11 cellular contexts compared by ENCODE assay signal in the genomic region with DNA sequence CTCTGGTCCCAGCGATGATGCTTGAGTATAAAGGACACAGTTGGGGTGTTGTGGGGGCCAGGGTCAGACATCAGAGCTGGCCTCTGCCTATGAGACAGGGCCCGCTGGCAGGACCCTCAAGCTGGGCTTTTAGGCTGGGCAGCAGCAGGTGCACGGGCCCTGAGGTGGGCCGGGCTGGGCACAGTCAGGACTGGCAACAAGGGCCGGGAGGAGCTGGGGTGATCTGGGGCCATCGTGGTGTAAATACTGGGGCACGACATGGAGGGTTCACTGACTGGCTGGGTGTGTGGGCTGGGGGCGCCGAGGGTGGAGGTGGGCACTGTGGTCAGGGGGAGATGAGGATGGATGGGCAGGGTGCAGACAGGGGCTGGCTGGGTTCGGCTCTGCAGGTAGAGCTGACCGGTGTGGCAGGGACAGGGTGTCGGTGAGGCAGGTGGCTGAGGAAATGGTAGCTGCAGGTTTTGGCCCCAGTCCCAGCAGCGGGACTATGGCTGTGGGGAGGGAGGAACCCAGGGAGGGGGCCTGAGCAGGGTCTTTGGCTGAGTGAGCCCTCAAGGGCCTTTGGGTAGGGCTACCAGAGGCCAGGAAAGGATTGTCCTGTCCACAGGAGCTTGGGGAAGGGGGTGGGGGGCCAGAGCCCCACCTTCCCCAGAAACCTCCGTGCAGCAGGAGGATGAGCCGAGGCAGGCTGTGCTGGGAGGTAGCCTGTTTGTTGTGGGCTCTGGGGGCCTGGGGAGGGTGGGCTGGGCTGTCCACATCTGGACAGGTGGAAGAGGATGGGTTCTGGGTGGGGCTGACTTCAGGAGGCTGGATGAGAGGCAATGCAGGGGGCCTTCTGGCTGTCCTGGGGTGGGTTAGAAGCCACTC.
DNase-seq lines count a peak whose midpoint lies in the region; ATAC-seq and TF ChIP-seq lines count a peak whose summit lies in the region.
"Had no signal": no experiment of that assay in that cellular context is flagged by ENCODE, and none has a peak within 500 bp of the region (broad histone marks: within the 10 kb centered on the region; RNA-seq: fewer than 3 reads in every experiment).

No MANE protein-coding gene starts in this region.

- no peak for TF ChIP-seq CTCF in MCF 10A (IDR thresholded peaks at IDR 0.05; ENCODE audit: unreplicated experiment)
- no peak for TF ChIP-seq CTCF in foreskin keratinocyte (conservative IDR thresholded peaks at IDR 0.05)

- no peaks in the 10 kb centered on the region for H3K36me3 Mint-ChIP-seq in activated CD4-positive, alpha-beta T cell treated with anti-CD3 and anti-CD28 coated beads for 36 hours (ENCODE audit: low read depth)
- no peaks in the 10 kb centered on the region for H3K36me3 Mint-ChIP-seq in activated CD8-positive, alpha-beta T cell treated with anti-CD3 and anti-CD28 coated beads, Interleukin-2, amount 10 ng/mL, durations not matched to agents 7 days and 5 days (ENCODE audit: low read depth)
- H3K36me3 Mint-ChIP-seq in stimulated activated naive B cell treated with anti-CD40 and anti-IgM and Interleukin-4, amounts not matched to agents 10 μg/mL and 1 μg/mL and 100 μg/mL, for 72 hours = no peaks in the 10 kb centered on the region
- H3K36me3 Mint-ChIP-seq in MCF 10A (ENCODE audit: insufficient read depth, unreplicated experiment) = no peaks in the 10 kb centered on the region

- peak; percentile 2 for DNase-seq in activated CD4-positive, alpha-beta T cell treated with anti-CD3 and anti-CD28 coated beads for 36 hours
- no peak for DNase-seq in activated CD4-positive, alpha-beta T cell treated with anti-CD3 and anti-CD28 coated beads for 1 hour
- no peak for DNase-seq in activated CD8-positive, alpha-beta T cell treated with anti-CD3 and anti-CD28 coated beads, Interleukin-2, amount 10 ng/mL, durations not matched to agents 7 days and 5 days
- peak; percentile 43 for DNase-seq in islet precursor cell
- DNase-seq in stimulated activated naive B cell treated with anti-CD40 and anti-IgM and Interleukin-4, amounts not matched to agents 10 μg/mL and 1 μg/mL and 100 μg/mL, for 72 hours = no peak
- DNase-seq in MCF 10A (ENCODE audit: unreplicated experiment) = no peak
- DNase-seq in AG08396 (ENCODE audit: low spot score) = no peak
- DNase-seq in foreskin keratinocyte = no peak
- DNase-seq: ACHN, NCI-H69 had no signal

- no peaks in the 10 kb centered on the region for H3K9me3 Mint-ChIP-seq in activated CD4-positive, alpha-beta T cell treated with anti-CD3 and anti-CD28 coated beads for 36 hours (ENCODE audit: low read depth)
- H3K9me3 Mint-ChIP-seq in activated CD8-positive, alpha-beta T cell treated with anti-CD3 and anti-CD28 coated beads, Interleukin-2, amount 10 ng/mL, durations not matched to agents 7 days and 5 days (ENCODE audit: insufficient read depth) = no peaks in the 10 kb centered on the region
- H3K9me3 Mint-ChIP-seq in stimulated activated naive B cell treated with anti-CD40 and anti-IgM and Interleukin-4, amounts not matched to agents 10 μg/mL and 1 μg/mL and 100 μg/mL, for 72 hours = no peaks in the 10 kb centered on the region
- no peaks in the 10 kb centered on the region for H3K9me3 Mint-ChIP-seq in MCF 10A (ENCODE audit: unreplicated experiment)

- no peaks in the 10 kb centered on the region for H3K27me3 Mint-ChIP-seq in activated CD4-positive, alpha-beta T cell treated with anti-CD3 and anti-CD28 coated beads for 36 hours
- H3K27me3 Mint-ChIP-seq in activated CD8-positive, alpha-beta T cell treated with anti-CD3 and anti-CD28 coated beads, Interleukin-2, amount 10 ng/mL, durations not matched to agents 7 days and 5 days (ENCODE audit: low read depth) = no peaks in the 10 kb centered on the region
- H3K27me3 Mint-ChIP-seq in stimulated activated naive B cell treated with anti-CD40 and anti-IgM and Interleukin-4, amounts not matched to agents 10 μg/mL and 1 μg/mL and 100 μg/mL, for 72 hours = peaks cover 0 to 11% of the 10 kb centered on the region in 2 donors
- peaks cover 22% of the 10 kb centered on the region for H3K27me3 Mint-ChIP-seq in MCF 10A (ENCODE audit: insufficient read depth, unreplicated experiment)

- no peak overlapping the region for H3K27ac ChIP-seq in foreskin keratinocyte

- POLR2A ChIA-PET in activated CD4-positive, alpha-beta T cell treated with anti-CD3 and anti-CD28 coated beads for 36 hours (lab: Charles Lee) = no interaction called here
- POLR2A ChIA-PET in activated CD8-positive, alpha-beta T cell treated with anti-CD3 and anti-CD28 coated beads, Interleukin-2, amount 10 ng/mL, durations not matched to agents 7 days and 5 days (lab: Charles Lee) = interaction anchor here (0.6 kb wide), 1 partner anchor 104 kb away, joined by 3 read pairs; no protein-coding TSS in a partner anchor
- POLR2A ChIA-PET in MCF 10A (lab: Yijun Ruan, JAX) = no interaction called here

- intact Hi-C loops in activated CD4-positive, alpha-beta T cell treated with anti-CD3 and anti-CD28 coated beads for 36 hours (cut with DNase I, micrococcal nuclease) = loop anchor here in 1 of 2 experiments (10.0 kb wide), 1 partner anchor 331 kb away; no protein-coding TSS in a partner anchor
- intact Hi-C loops in MCF 10A (cut with micrococcal nuclease) = no loop called here

- ATAC-seq in activated CD4-positive, alpha-beta T cell treated with anti-CD3 and anti-CD28 coated beads for 36 hours = no peak
- no peak for ATAC-seq in activated CD8-positive, alpha-beta T cell treated with anti-CD3 and anti-CD28 coated beads, Interleukin-2, amount 10 ng/mL, durations not matched to agents 7 days and 5 days
- ATAC-seq in stimulated activated naive B cell treated with anti-CD40 and anti-IgM and Interleukin-4, amounts not matched to agents 10 μg/mL and 1 μg/mL and 100 μg/mL, for 72 hours (replicated peaks) = no peak
- no peak for ATAC-seq in foreskin keratinocyte

- no peak overlapping the region for H3K4me3 Mint-ChIP-seq in activated CD4-positive, alpha-beta T cell treated with anti-CD3 and anti-CD28 coated beads for 36 hours
- no peak overlapping the region for H3K4me3 Mint-ChIP-seq in activated CD8-positive, alpha-beta T cell treated with anti-CD3 and anti-CD28 coated beads, Interleukin-2, amount 10 ng/mL, durations not matched to agents 7 days and 5 days
- peak overlapping the region; percentile 67 to 72 for H3K4me3 Mint-ChIP-seq in stimulated activated naive B cell treated with anti-CD40 and anti-IgM and Interleukin-4, amounts not matched to agents 10 μg/mL and 1 μg/mL and 100 μg/mL, for 72 hours
- no peak overlapping the region for H3K4me3 Mint-ChIP-seq in MCF 10A (ENCODE audit: unreplicated experiment)

- H3K27me3 ChIP-seq in foreskin keratinocyte = peaks cover 11% of the 10 kb centered on the region
- H3K27me3 ChIP-seq: tibial nerve had no signal

- CTCF ChIA-PET in activated CD4-positive, alpha-beta T cell treated with anti-CD3 and anti-CD28 coated beads for 36 hours (lab: Charles Lee) = interaction anchor here (0.6 to 1.8 kb wide), 4 partner anchors 79 to 1106 kb away, joined by 3 to 5 read pairs (median 4); no protein-coding TSS in a partner anchor
- CTCF ChIA-PET in activated CD8-positive, alpha-beta T cell treated with anti-CD3 and anti-CD28 coated beads, Interleukin-2, amount 10 ng/mL, durations not matched to agents 7 days and 5 days (lab: Charles Lee) = interaction anchor here (0.8 kb wide), 1 partner anchor 100 kb away, joined by 3 read pairs; no protein-coding TSS in a partner anchor
- CTCF ChIA-PET in MCF 10A (lab: Yijun Ruan, JAX) = interaction anchor here (0.6 to 0.8 kb wide), 3 partner anchors 360 to 404 kb away, joined by 3 to 4 read pairs (median 3); no protein-coding TSS in a partner anchor

- peak overlapping the region; percentile 67 for H3K27ac Mint-ChIP-seq in activated CD4-positive, alpha-beta T cell treated with anti-CD3 and anti-CD28 coated beads for 36 hours
- peak overlapping the region; percentile 49 for H3K27ac Mint-ChIP-seq in activated CD8-positive, alpha-beta T cell treated with anti-CD3 and anti-CD28 coated beads, Interleukin-2, amount 10 ng/mL, durations not matched to agents 7 days and 5 days
- peak overlapping the region; percentile 70 for H3K27ac Mint-ChIP-seq in stimulated activated naive B cell treated with anti-CD40 and anti-IgM and Interleukin-4, amounts not matched to agents 10 μg/mL and 1 μg/mL and 100 μg/mL, for 72 hours
- no peak overlapping the region for H3K27ac Mint-ChIP-seq in MCF 10A (ENCODE audit: low read depth, unreplicated experiment)

- H3K4me1 ChIP-seq in foreskin keratinocyte = no peaks in the 10 kb centered on the region

- H3K4me1 Mint-ChIP-seq in activated CD4-positive, alpha-beta T cell treated with anti-CD3 and anti-CD28 coated beads for 36 hours = peaks cover 20% of the 10 kb centered on the region
- peaks cover 24% of the 10 kb centered on the region for H3K4me1 Mint-ChIP-seq in activated CD8-positive, alpha-beta T cell treated with anti-CD3 and anti-CD28 coated beads, Interleukin-2, amount 10 ng/mL, durations not matched to agents 7 days and 5 days (ENCODE audit: low read depth)
- peaks cover 30 to 34% of the 10 kb centered on the region in 2 donors for H3K4me1 Mint-ChIP-seq in stimulated activated naive B cell treated with anti-CD40 and anti-IgM and Interleukin-4, amounts not matched to agents 10 μg/mL and 1 μg/mL and 100 μg/mL, for 72 hours
- peaks cover 6% of the 10 kb centered on the region for H3K4me1 Mint-ChIP-seq in MCF 10A (ENCODE audit: insufficient read depth, unreplicated experiment)

- BruUV-seq in MCF 10A (replicated peaks; lab: Mats Ljungman, UMichigan) = no TSS peak

Comparison
In these comparisons a context has a peak if more than half of its experiments do, and no peak if none do; other contexts are left out.
1. DNase-seq: peak in activated CD4-positive, alpha-beta T cell treated with anti-CD3 and anti-CD28 coated beads for 36 hours (single experiment) and islet precursor cell (single experiment); none in activated CD4-positive, alpha-beta T cell treated with anti-CD3 and anti-CD28 coated beads for 1 hour (single experiment), activated CD8-positive, alpha-beta T cell treated with anti-CD3 and anti-CD28 coated beads, Interleukin-2, amount 10 ng/mL, durations not matched to agents 7 days and 5 days (single experiment), stimulated activated naive B cell treated with anti-CD40 and anti-IgM and Interleukin-4, amounts not matched to agents 10 μg/mL and 1 μg/mL and 100 μg/mL, for 72 hours (single experiment), MCF 10A (single experiment), AG08396 (single experiment) and foreskin keratinocyte (0 of 2).
2. H3K4me3 Mint-ChIP-seq: peak in stimulated activated naive B cell treated with anti-CD40 and anti-IgM and Interleukin-4, amounts not matched to agents 10 μg/mL and 1 μg/mL and 100 μg/mL, for 72 hours (2 of 2); none in activated CD4-positive, alpha-beta T cell treated with anti-CD3 and anti-CD28 coated beads for 36 hours (single experiment), activated CD8-positive, alpha-beta T cell treated with anti-CD3 and anti-CD28 coated beads, Interleukin-2, amount 10 ng/mL, durations not matched to agents 7 days and 5 days (single experiment) and MCF 10A (single experiment).